ENCODE assay signal across 22 cellular contexts in genomic region chr5:55520117-55520829, GRCh38.
"Had no signal": no experiment of that assay in that cellular context is flagged by ENCODE, and none has a peak within 500 bp of the region (broad histone marks: within the 10 kb centered on the region; RNA-seq: fewer than 3 reads in every experiment).

No MANE protein-coding gene starts in this region.

- DNase-seq: activated CD4-positive, CD25-positive, alpha-beta regulatory T cell treated with anti-CD3 and anti-CD28 coated beads, Interleukin-2, amount 50 U/mL, for 72 hours; activated CD8-positive, alpha-beta memory T cell treated with anti-CD3 and anti-CD28 coated beads for 24 hours; activated CD8-positive, alpha-beta memory T cell treated with anti-CD3 and anti-CD28 coated beads, Interleukin-2, amount 50 U/mL, for 48 hours; activated effector memory CD4-positive, alpha-beta T cell treated with Interleukin-2 at 50 U/mL for 16 hours; activated naive CD4-positive, alpha-beta T cell treated with anti-CD3 and anti-CD28 coated beads, Interleukin-2, amount 10 ng/mL, durations not matched to agents 7 days and 5 days; activated naive CD8-positive, alpha-beta T cell treated with anti-CD3 and anti-CD28 coated beads, Interleukin-2, amount 50 U/mL, for 24 hours; activated T-cell treated with anti-CD3 and anti-CD28 coated beads, Interleukin-2, amount 50 U/mL, for 48 hours; anterior cingulate cortex; brain microvascular endothelial cell; central memory CD4-positive, alpha-beta T cell; endodermal cell; foreskin keratinocyte; left lung; naive thymus-derived CD4-positive, alpha-beta T cell; ovary; sigmoid colon; spleen; stimulated activated naive CD4-positive, alpha-beta T cell treated with Interleukin-2 at 50 U/mL for 16 hours had no signal

- H3K4me3 ChIP-seq: left lung, ovary, sigmoid colon, spleen, tibial nerve had no signal

- H3K36me3 ChIP-seq: brain microvascular endothelial cell, left lung, ovary, sigmoid colon, spleen, tibial nerve had no signal

- ATAC-seq: activated naive CD8-positive, alpha-beta T cell treated with anti-CD3 and anti-CD28 coated beads, Interleukin-2, amount 50 U/mL, for 24 hours; foreskin keratinocyte; left lung; naive thymus-derived CD4-positive, alpha-beta T cell had no signal

- H3K27ac ChIP-seq: brain microvascular endothelial cell, epithelial cell of prostate, foreskin keratinocyte, left lung, ovary, sigmoid colon, spleen, tibial nerve had no signal

- FAIRE-seq: colon, keratinocyte had no signal

- H3K9me3 ChIP-seq: left lung, ovary, sigmoid colon, spleen, tibial nerve had no signal

- H3K4me1 ChIP-seq: foreskin keratinocyte, left lung, spleen had no signal

- H3K27me3 ChIP-seq: brain microvascular endothelial cell, foreskin keratinocyte, left lung, ovary, sigmoid colon, spleen, tibial nerve had no signal
